Comparison of ENCODE assay signal across 3 cellular contexts in the genomic region with DNA sequence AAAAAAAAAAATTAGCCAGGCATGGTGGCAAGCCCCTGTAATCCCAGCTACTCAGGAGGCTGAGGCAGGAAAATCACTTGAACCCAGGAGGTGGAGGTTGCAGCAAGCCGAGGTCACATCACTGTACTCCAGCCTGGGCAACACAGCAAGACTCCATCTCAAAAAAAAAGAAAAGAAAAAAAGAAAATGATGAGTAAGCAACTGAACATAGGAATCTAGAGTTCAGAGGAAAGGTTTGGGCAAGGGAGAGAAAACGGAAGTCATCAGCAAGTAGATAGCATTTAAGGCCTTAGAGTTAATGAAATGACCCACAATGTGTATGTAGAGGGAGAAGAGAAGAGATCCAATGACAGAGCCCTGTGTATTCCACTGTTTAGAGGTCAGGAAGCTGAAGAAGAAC. TPM values are rescaled to one million over a fixed set of nuclear protein-coding genes. Genes with fewer than 3 reads are reported as not detected.
"Had no signal": no experiment of that assay in that cellular context is flagged by ENCODE, and none has a peak within 500 bp of the region (broad histone marks: within the 10 kb centered on the region; RNA-seq: fewer than 3 reads in every experiment).

No MANE protein-coding gene starts in this region.

RNA-seq across cellular contexts. Expression of a gene that starts 21.3 kb away (rescaled TPM):
- total RNA-seq: ascending aorta had no signal

RNA-seq across cellular contexts. Expression of a gene that starts 53.8 kb away (rescaled TPM):
- total RNA-seq: ascending aorta, cardiac septum, cerebellum had no signal
